Comparison of ENCODE assay signal across 1 cellular context in the genomic region with DNA sequence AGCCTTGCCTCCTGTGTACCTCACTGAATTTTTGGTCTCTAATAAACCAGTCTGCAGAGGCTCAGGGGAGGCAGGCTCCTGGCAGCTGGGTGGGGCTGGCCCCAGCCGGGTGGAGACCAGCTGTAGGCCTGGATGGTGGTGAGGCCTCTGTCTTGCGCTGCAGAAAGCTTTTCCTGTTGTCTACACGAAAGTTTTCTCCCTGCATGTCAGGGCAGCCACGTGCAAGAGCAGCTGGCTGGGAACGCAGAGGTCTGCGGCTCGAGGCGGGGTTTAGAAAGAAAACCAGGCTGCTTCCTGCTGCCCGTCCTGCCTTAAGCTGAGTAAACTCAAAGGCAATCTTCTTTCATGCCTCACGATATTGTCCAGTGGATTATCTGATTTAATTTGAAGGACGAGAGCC.
TF ChIP-seq lines count a peak whose summit lies in the region.

No MANE protein-coding gene starts in this region.

TF ChIP-seq in HEK293T, 16 proteins besides CTCF, POLR2A, EP300 and RAD21 (continued from another document):
- TF ChIP-seq, protein P1, sequence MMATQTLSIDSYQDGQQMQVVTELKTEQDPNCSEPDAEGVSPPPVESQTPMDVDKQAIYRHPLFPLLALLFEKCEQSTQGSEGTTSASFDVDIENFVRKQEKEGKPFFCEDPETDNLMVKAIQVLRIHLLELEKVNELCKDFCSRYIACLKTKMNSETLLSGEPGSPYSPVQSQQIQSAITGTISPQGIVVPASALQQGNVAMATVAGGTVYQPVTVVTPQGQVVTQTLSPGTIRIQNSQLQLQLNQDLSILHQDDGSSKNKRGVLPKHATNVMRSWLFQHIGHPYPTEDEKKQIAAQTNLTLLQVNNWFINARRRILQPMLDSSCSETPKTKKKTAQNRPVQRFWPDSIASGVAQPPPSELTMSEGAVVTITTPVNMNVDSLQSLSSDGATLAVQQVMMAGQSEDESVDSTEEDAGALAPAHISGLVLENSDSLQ (IDR thresholded peaks at IDR 0.05), result no peak
- TF ChIP-seq LEF1 (IDR thresholded peaks at IDR 0.05; ENCODE audit: borderline replicate concordance), result no peak
- no peak for TF ChIP-seq FOXM1 (IDR thresholded peaks at IDR 0.05; ENCODE audit: borderline replicate concordance)
- no peak for TF ChIP-seq FOXK2 (IDR thresholded peaks at IDR 0.05)
- no peak for TF ChIP-seq FOXA1 (IDR thresholded peaks at IDR 0.05)
- no peak for TF ChIP-seq ELF4 (IDR thresholded peaks at IDR 0.05)
- no peak for TF ChIP-seq SUZ12 (IDR thresholded peaks at IDR 0.05)
- no peak for TF ChIP-seq TARDBP (IDR thresholded peaks at IDR 0.05)
- TF ChIP-seq HDGF (IDR thresholded peaks at IDR 0.05; ENCODE audit: borderline replicate concordance), result no peak
